Comparison of ENCODE assay signal across 28 cellular contexts in the genomic region with DNA sequence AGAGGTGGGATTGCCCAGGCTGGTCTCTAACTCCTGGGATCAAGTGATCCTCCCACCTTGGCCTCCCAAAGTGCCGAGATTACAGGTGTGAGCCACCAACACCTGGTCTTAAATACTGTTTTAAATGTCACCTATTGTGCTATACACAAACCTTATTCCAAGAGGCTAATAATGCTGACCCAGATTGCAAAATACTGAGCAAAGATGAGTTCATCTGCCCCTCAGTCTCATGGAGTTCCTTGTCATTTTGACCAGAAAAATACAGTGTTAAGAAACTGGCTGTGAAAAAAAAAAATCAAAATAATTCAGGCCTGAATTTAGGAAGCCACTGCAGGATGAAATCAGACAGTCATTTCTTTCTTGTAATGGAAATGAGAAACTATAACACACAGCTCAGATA.
"Had no signal": no experiment of that assay in that cellular context is flagged by ENCODE, and none has a peak within 500 bp of the region (broad histone marks: within the 10 kb centered on the region; RNA-seq: fewer than 3 reads in every experiment).

No MANE protein-coding gene starts in this region.

- H3K79me2 ChIP-seq: parathyroid adenoma had no signal

- H3K27ac Mint-ChIP-seq: activated B cell treated with CpG ODN at 0.5 μM for 24 hours; activated CD8-positive, alpha-beta memory T cell treated with anti-CD3 and anti-CD28 coated beads, Interleukin-2, amount 10 ng/mL, durations not matched to agents 7 days and 5 days; activated CD8-positive, alpha-beta T cell treated with anti-CD3 and anti-CD28 coated beads, Interleukin-2, amount 10 ng/mL, durations not matched to agents 7 days and 5 days; activated naive CD4-positive, alpha-beta T cell treated with anti-CD3 and anti-CD28 coated beads, Interleukin-2, amount 50 U/mL, for 24 hours; activated T-helper 2 cell treated with anti-CD3 and anti-CD28 coated beads, Interferon-gamma antibody, Interleukin-2, Interleukin-4, amounts not matched to agents 10 μg/mL and 5 μg/mL and 100 μg/mL, durations not matched to agents 14 hours and 24 hours and 36 hours; natural killer cell; neural progenitor cell had no signal

- ATAC-seq: activated CD8-positive, alpha-beta memory T cell treated with anti-CD3 and anti-CD28 coated beads, Interleukin-2, amount 10 ng/mL, durations not matched to agents 7 days and 5 days; activated CD8-positive, alpha-beta T cell treated with anti-CD3 and anti-CD28 coated beads, Interleukin-2, amount 10 ng/mL, durations not matched to agents 7 days and 5 days; foreskin keratinocyte; left colon; natural killer cell had no signal

- H3K4me1 ChIP-seq: foreskin keratinocyte, parathyroid adenoma, testis had no signal

- DNase-seq: activated B cell treated with CpG ODN at 0.5 μM for 24 hours; activated CD4-positive, alpha-beta T cell treated with anti-CD3 and anti-CD28 coated beads, Interleukin-2, amount 50 U/mL, for 1 hour; activated CD8-positive, alpha-beta memory T cell treated with anti-CD3 and anti-CD28 coated beads, Interleukin-2, amount 10 ng/mL, durations not matched to agents 7 days and 5 days; activated CD8-positive, alpha-beta T cell treated with anti-CD3 and anti-CD28 coated beads, Interleukin-2, amount 10 ng/mL, durations not matched to agents 7 days and 5 days; activated T-cell treated with anti-CD3 and anti-CD28 coated beads, Interleukin-2, amount 50 U/mL, for 48 hours; anterior cingulate cortex; cerebellar nuclear complex; foreskin keratinocyte; glutamatergic neuron; kidney; left colon; mesendoderm; natural killer cell; occipital lobe; stimulated activated CD4-positive, alpha-beta T cell treated with anti-CD3 and anti-CD28 coated beads, Interleukin-2, amount 100 ng/mL, for 48 hours; stimulated activated naive CD4-positive, alpha-beta T cell treated with Interleukin-2 at 50 U/mL for 16 hours; T-helper 2 cell; testis; transverse colon had no signal

- FAIRE-seq: endothelial cell of umbilical vein had no signal

- H3K27ac ChIP-seq: coronary artery, foreskin keratinocyte, hepatocyte, neural progenitor cell, parathyroid adenoma, testis, transverse colon had no signal

- H3K36me3 ChIP-seq: neural progenitor cell, right atrium auricular region, transverse colon had no signal

- H3K27me3 ChIP-seq: foreskin keratinocyte, hepatocyte, neural progenitor cell, right atrium auricular region, testis, transverse colon had no signal

- H3K9me3 ChIP-seq: right atrium auricular region, testis, transverse colon had no signal

- H3K36me3 Mint-ChIP-seq: activated CD8-positive, alpha-beta memory T cell treated with anti-CD3 and anti-CD28 coated beads, Interleukin-2, amount 10 ng/mL, durations not matched to agents 7 days and 5 days; activated naive CD4-positive, alpha-beta T cell treated with anti-CD3 and anti-CD28 coated beads, Interleukin-2, amount 50 U/mL, for 24 hours; natural killer cell; neural progenitor cell had no signal

- H2AFZ ChIP-seq: hepatocyte, neural progenitor cell, parathyroid adenoma had no signal

- H3K4me2 ChIP-seq: hepatocyte, neural progenitor cell had no signal

- H3K9me3 Mint-ChIP-seq: activated naive CD4-positive, alpha-beta T cell treated with anti-CD3 and anti-CD28 coated beads, Interleukin-2, amount 50 U/mL, for 24 hours; activated T-helper 2 cell treated with anti-CD3 and anti-CD28 coated beads, Interferon-gamma antibody, Interleukin-2, Interleukin-4, amounts not matched to agents 10 μg/mL and 5 μg/mL and 100 μg/mL, durations not matched to agents 14 hours and 24 hours and 36 hours; natural killer cell had no signal

- H3K9ac ChIP-seq: neural progenitor cell, parathyroid adenoma had no signal

- H3K4me3 ChIP-seq: coronary artery, hepatocyte, lung, neural progenitor cell, right atrium auricular region, testis, transverse colon had no signal
